ENCODE assay signal across 8 cellular contexts in the genomic region with DNA sequence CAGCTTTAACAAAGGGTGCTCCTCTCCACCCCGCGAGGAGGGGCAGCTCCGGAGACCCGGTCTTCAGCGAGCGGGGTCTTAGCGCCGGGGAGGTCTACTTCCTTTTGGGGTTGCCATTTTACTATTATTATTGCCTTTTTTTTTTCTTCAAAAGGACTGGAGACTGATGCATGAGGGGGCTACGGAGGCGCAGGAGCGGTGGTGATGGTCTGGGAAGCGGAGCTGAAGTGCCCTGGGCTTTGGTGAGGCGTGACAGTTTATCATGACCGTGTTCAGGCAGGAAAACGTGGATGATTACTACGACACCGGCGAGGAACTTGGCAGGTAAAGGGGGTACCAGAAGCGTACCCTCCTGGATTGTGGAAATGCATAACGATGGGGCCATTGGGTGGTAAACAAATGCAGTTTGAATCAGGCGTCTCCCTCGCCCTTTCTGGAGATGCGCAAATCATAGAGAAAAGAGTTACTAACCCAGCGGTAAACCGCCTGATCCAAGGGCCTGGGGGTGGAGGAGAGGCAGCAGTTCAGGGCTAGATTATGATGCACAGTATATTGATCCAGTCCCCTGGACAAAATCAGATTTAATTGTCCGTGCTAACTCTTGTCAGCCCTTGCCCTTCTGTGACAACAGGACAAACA. TPM values are rescaled to one million over a fixed set of nuclear protein-coding genes. Genes with fewer than 3 reads are reported as not detected.
DNase-seq lines count a peak whose midpoint lies in the region; ATAC-seq, FAIRE-seq and TF ChIP-seq lines count a peak whose summit lies in the region.

No MANE protein-coding gene starts in this region.

- no peak for FAIRE-seq in HTR-8/SVneo (lab: Jason Lieb, UNC)

- TF ChIP-seq POLR2A in vagina (IDR thresholded peaks at IDR 0.05), result no peak

- intact Hi-C loops in vagina (cut with DNase I), result no loop called here

- H3K27ac Mint-ChIP-seq in brain, result peak overlapping the region; percentile 95 to 99 (median 97)

- H3K36me3 Mint-ChIP-seq in brain, result peaks cover 23% of the 10 kb centered on the region

- peak; percentile 23 for DNase-seq in stimulated activated CD4-positive, alpha-beta T cell treated with anti-CD3 and anti-CD28 coated beads, Interleukin-15, amount 100 ng/mL, for 24 hours
- no peak for DNase-seq in stimulated activated CD4-positive, alpha-beta T cell treated with anti-CD3 and anti-CD28 coated beads, Interleukin-4, amount 100 ng/mL, for 24 hours
- DNase-seq in vagina (ENCODE audit: extremely low spot score in 2 of 2) (no peak), HTR-8/SVneo (ENCODE audit: insufficient read length, low spot score) (no peak)

- H3K36me3 ChIP-seq in mesodermal cell (ENCODE audit: control insufficient read depth, insufficient read depth, low read length), result peaks cover 12% of the 10 kb centered on the region
- no peaks in the 10 kb centered on the region for H3K36me3 ChIP-seq in vagina

- H3K4me1 ChIP-seq in mesodermal cell (ENCODE audit: control insufficient read depth, insufficient read depth, low read length, poor library complexity, severe bottlenecking) (peaks cover 16% of the 10 kb centered on the region), vagina (peaks cover 26% of the 10 kb centered on the region)

- H3K27me3 Mint-ChIP-seq in brain, result peaks cover 10% of the 10 kb centered on the region

- H3K9me3 ChIP-seq in mesodermal cell (ENCODE audit: control insufficient read depth, low read length) (no peaks in the 10 kb centered on the region), vagina (no peaks in the 10 kb centered on the region)

- no peak for ATAC-seq in GM19455 (IDR thresholded peaks at IDR 0.05; ENCODE audit: unreplicated experiment)
- ATAC-seq in GM19452 (IDR thresholded peaks at IDR 0.05; ENCODE audit: unreplicated experiment), result no peak

- H3K27me3 ChIP-seq in vagina, result peaks cover 6% of the 10 kb centered on the region

- peaks cover 79% of the 10 kb centered on the region for H3K4me1 Mint-ChIP-seq in brain

- 1 to 4% methylated on average over 13 to 21 of the region's 26 CpGs for WGBS in mesodermal cell (ENCODE audit: insufficient coverage in 2 of 2), 2 experiments

- H3K4me3 ChIP-seq in mesodermal cell (ENCODE audit: extremely low read depth, insufficient read depth, low read length, poor library complexity, severe bottlenecking) (peak overlapping the region; percentile 81), vagina (peak overlapping the region; percentile 57 to 68)

- TF ChIP-seq CTCF in brain (conservative IDR thresholded peaks at IDR 0.05) (no peak), vagina (IDR thresholded peaks at IDR 0.05) (no peak)

- H3K27ac ChIP-seq in mesodermal cell (ENCODE audit: low read depth, low read length, severe bottlenecking) (peak overlapping the region; percentile 80), vagina (peak overlapping the region; percentile 55)

- H3K4me3 Mint-ChIP-seq in brain, result peak overlapping the region; percentile 92 to 99 (median 97)

- no peaks in the 10 kb centered on the region for H3K9me3 Mint-ChIP-seq in brain

RNA-seq across cellular contexts. Expression of gene DAPK1, which starts 1.3 kb away (rescaled TPM):
- 2.8 TPM for polyA plus RNA-seq in brain (ENCODE audit: insufficient read depth, low read depth, low replicate concordance)
- polyA plus RNA-seq in mesodermal cell (2013, experiment 1 of 2), result 26.4 TPM
- 21.0 TPM for polyA plus RNA-seq in mesodermal cell (2013, experiment 2 of 2)
- 24.6 TPM for total RNA-seq in vagina
